ENCODE assay signal across 1 cellular context in genomic region chr6:4957521-4958231, GRCh38.
A peak's percentile ranks its signal among the peaks of the same experiment; 100 is the strongest.
TF ChIP-seq lines count a peak whose summit lies in the region.

No MANE protein-coding gene starts in this region.

TF ChIP-seq in WTC11, 78 proteins besides CTCF, POLR2A, EP300 and RAD21 (continued from another document):
- 0 out of 2 replicates have a peak, but pooled peaks have one; percentile 19 for TF ChIP-seq ZNF532 (CRISPR knock-in tag; IDR thresholded peaks at IDR 0.05; ENCODE audit: borderline replicate concordance)
